ENCODE assay signal across 15 cellular contexts in the genomic region with DNA sequence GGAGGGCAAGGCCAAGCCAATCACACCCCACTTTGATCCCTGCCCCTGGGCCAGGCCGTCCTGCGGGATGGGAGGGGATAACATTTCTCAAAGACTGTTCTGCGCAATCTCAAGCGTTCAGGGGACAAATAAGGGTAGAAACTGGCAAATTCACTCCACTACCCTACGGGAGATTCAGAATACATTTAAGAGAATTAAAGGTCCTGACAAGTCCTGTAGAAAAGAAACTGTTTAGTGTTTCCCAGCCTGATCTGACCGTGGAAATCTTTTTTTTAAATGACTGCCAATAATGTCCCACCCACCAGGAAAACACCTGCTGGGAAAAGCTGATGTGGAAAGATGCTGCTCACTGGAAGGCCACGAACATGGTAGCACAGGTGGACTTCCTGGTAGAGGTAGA. TPM values are rescaled to one million over a fixed set of nuclear protein-coding genes. Genes with fewer than 3 reads are reported as not detected.
DNase-seq lines count a peak whose midpoint lies in the region.
"Had no signal": no experiment of that assay in that cellular context is flagged by ENCODE, and none has a peak within 500 bp of the region (broad histone marks: within the 10 kb centered on the region; RNA-seq: fewer than 3 reads in every experiment).

No MANE protein-coding gene starts in this region.

- H3K27me3 ChIP-seq in BLaER1 treated with 17β-estradiol and CSF1 and Interleukin-3, amounts not matched to agents 10 nM and 100 nM, result no peaks in the 10 kb centered on the region
- H3K27me3 ChIP-seq: BE2C had no signal

- peaks cover 22% of the 10 kb centered on the region for H3K27me3 Mint-ChIP-seq in dendritic cell treated with granulocyte-macrophage colony-stimulating factor and Interleukin-4, amounts not matched to agents 40 ng/mL and 50 ng/mL, for 4 days

- intact Hi-C loops in dendritic cell treated with granulocyte-macrophage colony-stimulating factor and Interleukin-4, amounts not matched to agents 40 ng/mL and 50 ng/mL, for 4 days (cut with micrococcal nuclease), result no loop called here

- peak; percentile 12 for DNase-seq in HT-29 (ENCODE audit: low spot score)
- DNase-seq in substantia nigra (lab: John Stamatoyannopoulos, UW), result no peak
- no peak for DNase-seq in NK-92 (lab: John Stamatoyannopoulos, UW; ENCODE audit: unreplicated experiment)
- DNase-seq in COLO668 (lab: John Stamatoyannopoulos, UW; ENCODE audit: unreplicated experiment), result no peak
- no peak for DNase-seq in NCI-H82 (lab: John Stamatoyannopoulos, UW)
- DNase-seq: BE2C; Calu3; CD4-positive, alpha-beta T cell; DMS79 treated with DMSO at 0.1 percent for 48 hours; GF-D8; H9 had no signal

- no peaks in the 10 kb centered on the region for H3K9me3 ChIP-seq in BLaER1 treated with 17β-estradiol and CSF1 and Interleukin-3, amounts not matched to agents 10 nM and 100 nM (replicated peaks in 1 of 11)
- H3K9me3 ChIP-seq: BE2C had no signal

- peaks cover 20% of the 10 kb centered on the region for H3K36me3 Mint-ChIP-seq in dendritic cell treated with granulocyte-macrophage colony-stimulating factor and Interleukin-4, amounts not matched to agents 40 ng/mL and 50 ng/mL, for 4 days (ENCODE audit: low read depth)

- H3K36me3 ChIP-seq in BLaER1 treated with 17β-estradiol and CSF1 and Interleukin-3, amounts not matched to agents 10 nM and 100 nM, result peaks cover 0 to 38% (median 10%) of the 10 kb centered on the region in 11 experiments; a peak in 12 of 22 replicates
- H3K36me3 ChIP-seq: BE2C had no signal

- peak overlapping the region in 6 of 11 experiments; percentile 7 to 98 (median 88); a peak in 10 of 22 replicates for H3K4me2 ChIP-seq in BLaER1 treated with 17β-estradiol and CSF1 and Interleukin-3, amounts not matched to agents 10 nM and 100 nM
- H3K4me2 ChIP-seq: KMS-11 had no signal

- no peak overlapping the region for H3K4me3 ChIP-seq in BLaER1 treated with 17β-estradiol and CSF1 and Interleukin-3, amounts not matched to agents 10 nM and 100 nM

- H3K27ac Mint-ChIP-seq in dendritic cell treated with granulocyte-macrophage colony-stimulating factor and Interleukin-4, amounts not matched to agents 40 ng/mL and 50 ng/mL, for 4 days, result peak overlapping the region; percentile 84
- H3K27ac Mint-ChIP-seq: CD4-positive, alpha-beta T cell; H9 had no signal

- peaks cover 40 to 99% (median 57%) of the 10 kb centered on the region in 11 experiments; a peak in 20 of 22 replicates for H4K20me1 ChIP-seq in BLaER1 treated with 17β-estradiol and CSF1 and Interleukin-3, amounts not matched to agents 10 nM and 100 nM

- H3K27ac ChIP-seq in BLaER1 treated with 17β-estradiol and CSF1 and Interleukin-3, amounts not matched to agents 10 nM and 100 nM, result peak overlapping the region in 1 of 11 experiments; percentile 33; a peak in 2 of 22 replicates
- peak overlapping the region; percentile 77 for H3K27ac ChIP-seq in substantia nigra (ENCODE audit: low read depth, low read length, poor library complexity, severe bottlenecking)
- H3K27ac ChIP-seq: C4-2B, KMS-11 had no signal

- H3K4me1 Mint-ChIP-seq in dendritic cell treated with granulocyte-macrophage colony-stimulating factor and Interleukin-4, amounts not matched to agents 40 ng/mL and 50 ng/mL, for 4 days (ENCODE audit: low read depth), result peaks cover 94% of the 10 kb centered on the region

- H3K9ac ChIP-seq in BLaER1 treated with 17β-estradiol and CSF1 and Interleukin-3, amounts not matched to agents 10 nM and 100 nM, result peak overlapping the region in 4 of 11 experiments; percentile 7 to 31 (median 23); a peak in 1 of 22 replicates
- H3K9ac ChIP-seq: KMS-11 had no signal

- no peaks in the 10 kb centered on the region for H3K9me3 Mint-ChIP-seq in dendritic cell treated with granulocyte-macrophage colony-stimulating factor and Interleukin-4, amounts not matched to agents 40 ng/mL and 50 ng/mL, for 4 days
- H3K9me3 Mint-ChIP-seq: CD4-positive, alpha-beta T cell; H9 had no signal

- peaks cover 62 to 100% (median 94%) of the 10 kb centered on the region in 10 experiments for H3K4me1 ChIP-seq in BLaER1 treated with 17β-estradiol and CSF1 and Interleukin-3, amounts not matched to agents 10 nM and 100 nM
- H3K4me1 ChIP-seq: BE2C had no signal

- H3K4me3 Mint-ChIP-seq in dendritic cell treated with granulocyte-macrophage colony-stimulating factor and Interleukin-4, amounts not matched to agents 40 ng/mL and 50 ng/mL, for 4 days, result no peak overlapping the region
- H3K4me3 Mint-ChIP-seq: CD4-positive, alpha-beta T cell; H9 had no signal

RNA-seq across cellular contexts. Expression of gene SMOX, which starts 7.3 kb away (rescaled TPM):
- 28.1 and 31.0 TPM in 2 replicates for total RNA-seq in HT-29 (2014; rRNA removed; shearing (Covaris generic))
